13 cellular contexts compared by ENCODE assay signal in genomic region chr1:164625004-164625617, GRCh38.
A peak's percentile ranks its signal among the peaks of the same experiment; 100 is the strongest.
DNase-seq lines count a peak whose midpoint lies in the region; ATAC-seq, FAIRE-seq and TF ChIP-seq lines count a peak whose summit lies in the region.
"Had no signal": no experiment of that assay in that cellular context is flagged by ENCODE, and none has a peak within 500 bp of the region (broad histone marks: within the 10 kb centered on the region; RNA-seq: fewer than 3 reads in every experiment).

No MANE protein-coding gene starts in this region.

- POLR2A ChIA-PET in K562 (lab: Yijun Ruan, JAX): no interaction called here

- no peak overlapping the region for H2AFZ ChIP-seq in K562 (ENCODE audit: low read depth, low read length)

- H3K4me1 ChIP-seq in K562 (replicated peaks in 1 of 2; ENCODE audit: control insufficient read depth in 2 of 2, insufficient read depth in 2 of 2, low read length in 2 of 2): no peaks in the 10 kb centered on the region
- H3K4me1 ChIP-seq in lower lobe of right lung: peaks cover 19% of the 10 kb centered on the region

- BruUV-seq in K562 (replicated peaks; lab: Mats Ljungman, UMichigan): no TSS peak

- H3K4me1 Mint-ChIP-seq in HFFc6 (ENCODE audit: low read depth): peaks cover 40% of the 10 kb centered on the region
- peaks cover 0 to 4% of the 10 kb centered on the region in 2 donors for H3K4me1 Mint-ChIP-seq in immature natural killer cell
- H3K4me1 Mint-ChIP-seq: central memory CD8-positive, alpha-beta T cell; T-helper 17 cell had no signal

- TF ChIP-seq POLR2A in K562 (conservative IDR thresholded peaks at IDR 0.05): no peak

- H4K20me1 ChIP-seq in K562 (replicated peaks; ENCODE audit: control insufficient read depth, insufficient read depth, low read length): no peaks in the 10 kb centered on the region

- TF ChIP-seq CTCF in AG10803 (conservative IDR thresholded peaks at IDR 0.05; ENCODE audit: low read length) (peak; percentile 53), HFFc6 (IDR thresholded peaks at IDR 0.05) (peak; percentile 82), K562 (IDR thresholded peaks at IDR 0.05 in 2 of 3, conservative IDR thresholded peaks at IDR 0.05 in 1 of 3; ENCODE audit: insufficient read depth in 2 of 3, low read depth in 1 of 3, low read length in 3 of 3) (no peak; a peak in 1 of 6 replicates), lower lobe of right lung (IDR thresholded peaks at IDR 0.05) (peak; percentile 34)

- WGBS in K562 (ENCODE audit: insufficient coverage, low coverage, missing lambda C conversion rate): 4% methylated on average over 7 of the region's 7 CpGs

- no peaks in the 10 kb centered on the region for H3K9me3 Mint-ChIP-seq in HFFc6
- peaks cover 0 to 1% (median 0%) of the 10 kb centered on the region in 6 donors for H3K9me3 Mint-ChIP-seq in immature natural killer cell

- TF ChIP-seq RAD21 in K562 (CRISPR knock-in tag; conservative IDR thresholded peaks at IDR 0.05 in 1 of 2, IDR thresholded peaks at IDR 0.05 in 1 of 2): no peak

- no peak overlapping the region for H3K4me2 ChIP-seq in K562 (ENCODE audit: insufficient read depth, low read length)

- H3K36me3 Mint-ChIP-seq in HFFc6 (ENCODE audit: low read depth) (peaks cover 8% of the 10 kb centered on the region), immature natural killer cell (no peaks in the 10 kb centered on the region)
- H3K36me3 Mint-ChIP-seq: naive thymus-derived CD8-positive, alpha-beta T cell had no signal

- H3K27me3 Mint-ChIP-seq in HFFc6 (ENCODE audit: insufficient read depth) (no peaks in the 10 kb centered on the region; the same call in 1 of the 2 replicates), immature natural killer cell (ENCODE audit: low read depth in 3 of 3) (peaks cover 4 to 5% (median 4%) of the 10 kb centered on the region in 3 donors)
- H3K27me3 Mint-ChIP-seq: central memory CD8-positive, alpha-beta T cell; T-helper 17 cell had no signal

- H3K4me3 ChIP-seq in AG10803 (ENCODE audit: low read length) (no peak overlapping the region), K562 (no peak overlapping the region), lower lobe of right lung (no peak overlapping the region)
- H3K4me3 ChIP-seq: tibial nerve had no signal

- FAIRE-seq in K562 (lab: Jason Lieb, UNC): peak; percentile 15

- no peaks in the 10 kb centered on the region for H3K9me3 ChIP-seq in K562 (replicated peaks; ENCODE audit: control insufficient read depth, insufficient read depth, low read depth, low read length)
- no peaks in the 10 kb centered on the region for H3K9me3 ChIP-seq in lower lobe of right lung
- H3K9me3 ChIP-seq: tibial nerve had no signal

- H3K9ac ChIP-seq in K562 (ENCODE audit: insufficient read depth in 1 of 2, low read depth in 2 of 2, low read length in 2 of 2): no peak overlapping the region

- no peaks in the 10 kb centered on the region for H3K27me3 ChIP-seq in K562 (ENCODE audit: control insufficient read depth in 2 of 2, insufficient read depth in 2 of 2, low read length in 2 of 2)
- no peaks in the 10 kb centered on the region for H3K27me3 ChIP-seq in lower lobe of right lung (ENCODE audit: low read depth)
- H3K27me3 ChIP-seq: tibial nerve had no signal

- peak overlapping the region; percentile 63 for H3K4me3 Mint-ChIP-seq in HFFc6
- no peak overlapping the region for H3K4me3 Mint-ChIP-seq in immature natural killer cell
- H3K4me3 Mint-ChIP-seq: central memory CD8-positive, alpha-beta T cell; naive thymus-derived CD8-positive, alpha-beta T cell; T-helper 17 cell had no signal

- no peaks in the 10 kb centered on the region for H3K9me1 ChIP-seq in K562 (ENCODE audit: control insufficient read depth, insufficient read depth, low read length)

- CTCF ChIA-PET in K562 (lab: Yijun Ruan, JAX; ENCODE audit: low intra/inter-chr PET ratio): no interaction called here

- DNase-seq in AG10803 (ENCODE audit: low read depth) (no peak), HFFc6 (no peak), K562 (ENCODE audit: extremely low read depth in 1 of 4, low spot score in 3 of 4) (no peak), lower lobe of right lung (no peak), ACHN (no peak), immature natural killer cell (no peak), NCI-H146 treated with DMSO at 0.1 percent for 48 hours (lab: John Stamatoyannopoulos, UW; ENCODE audit: unreplicated experiment) (no peak)
- DNase-seq: naive thymus-derived CD8-positive, alpha-beta T cell; NCI-H446; T-helper 17 cell had no signal

- H3K36me3 ChIP-seq in K562 (ENCODE audit: control insufficient read depth, insufficient read depth, low read length): no peaks in the 10 kb centered on the region
- no peaks in the 10 kb centered on the region for H3K36me3 ChIP-seq in lower lobe of right lung
- H3K36me3 ChIP-seq: tibial nerve had no signal

- intact Hi-C loops in K562 (cut with micrococcal nuclease) (no loop called here), lower lobe of right lung (cut with DNase I) (no loop called here)

- no peak overlapping the region for H3K27ac ChIP-seq in K562 (ENCODE audit: extremely low read depth, low read depth, low read length)
- no peak overlapping the region for H3K27ac ChIP-seq in lower lobe of right lung
- H3K27ac ChIP-seq: tibial nerve had no signal

- H3K27ac Mint-ChIP-seq in HFFc6 (peak overlapping the region; percentile 29; the same call in 1 of the 2 replicates), immature natural killer cell (no peak overlapping the region)
- H3K27ac Mint-ChIP-seq: T-helper 17 cell had no signal

- ATAC-seq in K562 (peak; percentile 61; the same call in 2 of the 3 replicates), lower lobe of right lung (no peak), esophagus mucosa (no peak)
- ATAC-seq: naive thymus-derived CD8-positive, alpha-beta T cell; T-helper 17 cell had no signal

- no peaks in the 10 kb centered on the region for H3K79me2 ChIP-seq in K562 (ENCODE audit: control insufficient read depth, insufficient read depth, low read length)

- in situ Hi-C loops in K562 (cut with MboI) (no loop called here), ACHN (cut with HindIII; ENCODE audit: low pct_ligation_motif_present, low pct_unique_long_range_greater_than_20kb, low sequenced_read_pairs) (no loop called here)

- TF ChIP-seq EP300 in K562 (IDR thresholded peaks at IDR 0.05; ENCODE audit: low read length): no peak

TF ChIP-seq in K562, 482 proteins besides CTCF, POLR2A, EP300 and RAD21:
- no peak for TF ChIP-seq HNRNPL (IDR thresholded peaks at IDR 0.05; ENCODE audit: low read depth, low read length)
- TF ChIP-seq SREBF1 (IDR thresholded peaks at IDR 0.05; ENCODE audit: borderline replicate concordance, low read depth, low read length): no peak
- TF ChIP-seq FOXK1 (CRISPR knock-in tag; IDR thresholded peaks at IDR 0.05; ENCODE audit: borderline replicate concordance): no peak

Comparison
In these comparisons a context has a peak if more than half of its experiments do, and no peak if none do; other contexts are left out.
1. CTCF ChIP-seq: peak in AG10803 (single experiment), HFFc6 (single experiment) and lower lobe of right lung (single experiment); none in K562 (0 of 3).